ENCODE assay signal across 1 cellular context in the genomic region with DNA sequence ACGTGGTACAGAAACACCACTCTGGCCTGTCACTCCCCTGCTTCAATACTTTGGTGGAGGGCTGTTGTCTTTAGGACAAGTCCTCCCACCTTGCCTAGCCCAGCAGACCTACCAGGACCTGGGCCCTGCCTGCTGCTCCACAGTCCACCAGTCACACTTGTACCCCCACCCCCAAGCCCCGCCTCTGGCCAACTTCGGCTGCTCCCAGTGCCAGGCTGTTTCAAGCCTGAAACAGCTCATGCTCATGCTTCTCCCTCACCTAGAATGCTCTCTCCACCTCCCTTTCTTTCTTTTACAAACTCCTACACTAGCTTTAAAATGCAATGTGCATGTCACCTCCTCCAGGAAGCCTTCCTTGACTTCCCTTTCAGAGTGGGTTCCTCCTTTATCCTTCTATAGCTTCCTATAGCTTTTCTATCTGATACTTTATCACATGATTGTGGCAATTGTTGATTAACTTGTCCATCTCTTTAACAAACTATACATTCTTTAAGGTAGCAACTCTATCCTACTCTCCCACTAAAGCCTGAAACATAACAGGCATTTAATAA.
TF ChIP-seq lines count a peak whose summit lies in the region.

No MANE protein-coding gene starts in this region.

TF ChIP-seq in K562, 482 proteins besides CTCF, POLR2A, EP300 and RAD21:
- TF ChIP-seq SP1 (CRISPR knock-in tag; IDR thresholded peaks at IDR 0.05), result no peak
- TF ChIP-seq ZNF79 (CRISPR knock-in tag; IDR thresholded peaks at IDR 0.05; ENCODE audit: low read depth), result no peak
- TF ChIP-seq GABPA (tag; conservative IDR thresholded peaks at IDR 0.05; ENCODE audit: low read depth), result no peak
- no peak for TF ChIP-seq ZC3H11A (IDR thresholded peaks at IDR 0.05; ENCODE audit: low read depth, low read length)
- TF ChIP-seq TAF7 (tag; IDR thresholded peaks at IDR 0.05), result no peak
- no peak for TF ChIP-seq XRCC3 (IDR thresholded peaks at IDR 0.05)
- peak; percentile 88; the same call in 1 of the 2 replicates for TF ChIP-seq SMARCA5 (IDR thresholded peaks at IDR 0.05)
- peak; percentile 34 to 57; a peak in 3 of 4 replicates for TF ChIP-seq KDM1A (IDR thresholded peaks at IDR 0.05)
- TF ChIP-seq RCOR1 (IDR thresholded peaks at IDR 0.05; ENCODE audit: borderline replicate concordance in 1 of 2, low read depth in 2 of 2, low read length in 2 of 2), result peak in 1 of 2 experiments; percentile 18; a peak in 1 of 4 replicates
- TF ChIP-seq MAFG (tag; conservative IDR thresholded peaks at IDR 0.05), result no peak
- peak; percentile 99 for TF ChIP-seq ZFP36 (IDR thresholded peaks at IDR 0.05; ENCODE audit: low read depth, low read length, partially characterized antibody)
- peak; percentile 92 for TF ChIP-seq BCOR (IDR thresholded peaks at IDR 0.05)
- TF ChIP-seq RBM25 (IDR thresholded peaks at IDR 0.05; ENCODE audit: low read depth, low read length, severe bottlenecking), result peak; percentile 64
- peak; percentile 88 for TF ChIP-seq ZNF436 (CRISPR knock-in tag; IDR thresholded peaks at IDR 0.05)
TF ChIP-seq in K562: peak in this region for 7.
